8 cellular contexts compared by ENCODE assay signal in genomic region chr12:56157201-56158028, GRCh38. TPM values are rescaled to one million over a fixed set of nuclear protein-coding genes. Genes with fewer than 3 reads are reported as not detected.
DNase-seq lines count a peak whose midpoint lies in the region; ATAC-seq, FAIRE-seq and TF ChIP-seq lines count a peak whose summit lies in the region.

No MANE protein-coding gene starts in this region.

- DNase-seq in GM12892 (ENCODE audit: insufficient read length) (peak; percentile 64), NCI-H187 treated with DMSO at 0.1 percent for 48 hours (lab: John Stamatoyannopoulos, UW) (peak; percentile 67), astrocyte of the hippocampus (ENCODE audit: low read depth, low spot score) (peak; percentile 89), hypothalamus (lab: John Stamatoyannopoulos, UW) (peak in 37 of 51 donors; percentile 12 to 80 (median 56)), retina (peak; percentile 90), NK-92 (lab: John Stamatoyannopoulos, UW; ENCODE audit: unreplicated experiment) (no peak)
- peak; percentile 48 for DNase-seq in T-helper 2 cell treated with Interferon-gamma antibody and Interleukin-4, amounts not matched to agents 5 μg/mL and 100 μg/mL, for 36 hours (ENCODE audit: low spot score)

- H3K36me3 Mint-ChIP-seq in T-helper 2 cell treated with Interferon-gamma antibody and Interleukin-4, amounts not matched to agents 5 μg/mL and 100 μg/mL, for 36 hours (ENCODE audit: low read depth) = peaks cover 56% of the 10 kb centered on the region

- no peaks in the 10 kb centered on the region for H3K27me3 Mint-ChIP-seq in T-helper 2 cell treated with Interferon-gamma antibody and Interleukin-4, amounts not matched to agents 5 μg/mL and 100 μg/mL, for 36 hours (ENCODE audit: low read depth)

- peaks cover 39% of the 10 kb centered on the region for H3K4me1 Mint-ChIP-seq in T-helper 2 cell treated with Interferon-gamma antibody and Interleukin-4, amounts not matched to agents 5 μg/mL and 100 μg/mL, for 36 hours (ENCODE audit: low read depth)

- H3K4me3 Mint-ChIP-seq in T-helper 2 cell treated with Interferon-gamma antibody and Interleukin-4, amounts not matched to agents 5 μg/mL and 100 μg/mL, for 36 hours = peak overlapping the region; percentile 94

- no peaks in the 10 kb centered on the region for H3K9me3 Mint-ChIP-seq in T-helper 2 cell treated with Interferon-gamma antibody and Interleukin-4, amounts not matched to agents 5 μg/mL and 100 μg/mL, for 36 hours

- peak overlapping the region; percentile 98 for H3K27ac Mint-ChIP-seq in T-helper 2 cell treated with Interferon-gamma antibody and Interleukin-4, amounts not matched to agents 5 μg/mL and 100 μg/mL, for 36 hours

- no peak for TF ChIP-seq POLR2A in GM12892 (IDR thresholded peaks at IDR 0.05; ENCODE audit: low read depth, low read length)

- peak; percentile 53 for FAIRE-seq in GM12892 (lab: Jason Lieb, UNC)

- ATAC-seq in HG02938 (IDR thresholded peaks at IDR 0.05; ENCODE audit: unreplicated experiment) = peak; percentile 35

RNA-seq across cellular contexts. Expression of gene MYL6, which starts 0.7 kb away (rescaled TPM):
- 1,951 TPM for polyA plus RNA-seq in GM12892 (2012; ENCODE audit: missing spikeins)

RNA-seq across cellular contexts. Expression of gene MYL6B, which starts 5.0 kb away (rescaled TPM):
- 105 TPM for polyA plus RNA-seq in GM12892 (2012; ENCODE audit: missing spikeins)

RNA-seq across cellular contexts. Expression of gene ESYT1, which starts 29.3 kb away (rescaled TPM):
- 54.4 TPM for polyA plus RNA-seq in GM12892 (2012; ENCODE audit: missing spikeins)

RNA-seq across cellular contexts. Expression of gene SMARCC2, which starts 31.9 kb away (rescaled TPM):
- 42.7 TPM for polyA plus RNA-seq in GM12892 (2012; ENCODE audit: missing spikeins)

RNA-seq across cellular contexts. Expression of gene ZC3H10, which starts 39.3 kb away (rescaled TPM):
- 2.7 TPM for polyA plus RNA-seq in GM12892 (2012; ENCODE audit: missing spikeins)
